1 cellular context compared by ENCODE assay signal in the genomic region with DNA sequence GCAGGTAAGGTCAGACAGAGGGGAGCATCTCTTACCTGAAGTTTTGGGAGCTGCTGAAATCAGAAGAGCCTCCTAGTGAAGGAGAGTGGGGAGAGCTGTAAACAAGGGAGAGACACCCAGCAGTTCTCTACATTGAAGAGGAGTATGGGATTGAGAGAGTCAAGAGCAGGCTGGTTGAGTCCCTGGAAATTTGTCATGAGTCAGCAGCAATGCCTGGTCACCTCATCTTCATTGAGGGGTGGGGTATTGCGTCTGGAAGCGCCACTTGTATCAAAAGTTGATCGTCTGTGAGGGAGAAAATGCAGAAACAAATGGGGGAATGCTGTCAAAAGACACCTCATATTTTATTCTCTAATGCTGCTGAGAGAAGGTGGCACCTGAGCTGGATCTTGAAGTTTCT.
TF ChIP-seq lines count a peak whose summit lies in the region.

No MANE protein-coding gene starts in this region.

TF ChIP-seq in K562, 482 proteins besides CTCF, POLR2A, EP300 and RAD21 (continued from another document):
- 0 out of 2 replicates have a peak, but pooled peaks have one; percentile 34 for TF ChIP-seq MAFG (tag; conservative IDR thresholded peaks at IDR 0.05)
